22 cellular contexts compared by ENCODE assay signal in genomic region chr15:56927816-56928215, GRCh38. TPM values are rescaled to one million over a fixed set of nuclear protein-coding genes. Genes with fewer than 3 reads are reported as not detected.
DNase-seq lines count a peak whose midpoint lies in the region; ATAC-seq and TF ChIP-seq lines count a peak whose summit lies in the region.
"Had no signal": no experiment of that assay in that cellular context is flagged by ENCODE, and none has a peak within 500 bp of the region (broad histone marks: within the 10 kb centered on the region; RNA-seq: fewer than 3 reads in every experiment).

No MANE protein-coding gene starts in this region.

- H3K9me3 ChIP-seq in CD8-positive, alpha-beta T cell (ENCODE audit: low read length) = no peaks in the 10 kb centered on the region
- H3K9me3 ChIP-seq in HAP-1 = no peaks in the 10 kb centered on the region
- H3K9me3 ChIP-seq in endodermal cell (ENCODE audit: control insufficient read depth, low read length) = no peaks in the 10 kb centered on the region
- no peaks in the 10 kb centered on the region for H3K9me3 ChIP-seq in neuronal stem cell (replicated peaks in 1 of 2; ENCODE audit: control insufficient read depth in 2 of 2, insufficient read depth in 1 of 2, low read depth in 1 of 2, low read length in 2 of 2)
- H3K9me3 ChIP-seq: mucosa of descending colon, ovary, right atrium auricular region had no signal

- in situ Hi-C loops in HAP-1 (cut with MboI; ENCODE audit: low sequenced_read_pairs) = no loop called here

- CTCF ChIA-PET in CD8-positive, alpha-beta T cell (lab: Charles Lee) = interaction anchor here (1.6 kb wide), 1 partner anchor 10 kb away, joined by 4 read pairs; no protein-coding TSS in a partner anchor

- H2AFZ ChIP-seq in neuronal stem cell (ENCODE audit: low read length) = no peak overlapping the region

- peaks cover 79% of the 10 kb centered on the region for H3K4me1 Mint-ChIP-seq in CD8-positive, alpha-beta T cell (ENCODE audit: low read depth)
- peaks cover 37% of the 10 kb centered on the region for H3K4me1 Mint-ChIP-seq in endodermal cell

- H3K79me1 ChIP-seq in neuronal stem cell (ENCODE audit: low read depth, low read length) = peaks cover 3% of the 10 kb centered on the region

- H2AK5ac ChIP-seq in neuronal stem cell (ENCODE audit: low read depth, low read length) = no peak overlapping the region

- no peak overlapping the region for H3K4me3 ChIP-seq in CD8-positive, alpha-beta T cell (ENCODE audit: low read depth, low read length)
- H3K4me3 ChIP-seq in HAP-1 (no peak overlapping the region), endodermal cell (ENCODE audit: low read length) (peak overlapping the region; percentile 22), neuronal stem cell (ENCODE audit: low read length in 2 of 2) (no peak overlapping the region)
- H3K4me3 ChIP-seq: mucosa of descending colon, ovary, right atrium auricular region had no signal

- no peak for TF ChIP-seq CTCF in CD8-positive, alpha-beta T cell (IDR thresholded peaks at IDR 0.05)
- no peak for TF ChIP-seq CTCF in endodermal cell (conservative IDR thresholded peaks at IDR 0.05)

- H2BK12ac ChIP-seq in neuronal stem cell (ENCODE audit: low read length) = no peak overlapping the region

- no peaks in the 10 kb centered on the region for H3K9me3 Mint-ChIP-seq in CD8-positive, alpha-beta T cell
- no peaks in the 10 kb centered on the region for H3K9me3 Mint-ChIP-seq in endodermal cell
- H3K9me3 Mint-ChIP-seq: activated B cell treated with CpG ODN at 0.5 μM for 24 hours; activated CD4-positive, alpha-beta T cell treated with anti-CD3 and anti-CD28 coated beads, Interleukin-2, amount 10 ng/mL, durations not matched to agents 7 days and 5 days; activated naive CD8-positive, alpha-beta T cell treated with anti-CD3 and anti-CD28 coated beads for 36 hours; HFFc6; nephron had no signal

- no peaks in the 10 kb centered on the region for H3K27me3 Mint-ChIP-seq in CD8-positive, alpha-beta T cell (ENCODE audit: low read depth)
- H3K27me3 Mint-ChIP-seq in endodermal cell (ENCODE audit: insufficient read depth) = no peaks in the 10 kb centered on the region
- H3K27me3 Mint-ChIP-seq: activated B cell treated with CpG ODN at 0.5 μM for 24 hours; activated CD4-positive, alpha-beta T cell treated with anti-CD3 and anti-CD28 coated beads, Interleukin-2, amount 10 ng/mL, durations not matched to agents 7 days and 5 days; activated naive CD8-positive, alpha-beta T cell treated with anti-CD3 and anti-CD28 coated beads for 36 hours had no signal

- 100% methylated on average over 1 of the region's 1 CpG; no CpG with 5 or more reads in 1 of the 2 experiments for WGBS in endodermal cell (ENCODE audit: insufficient coverage in 1 of 2, insufficient read length in 1 of 2), 2 experiments
- no CpG with 5 or more reads among the region's 1 CpG for WGBS in neuronal stem cell (ENCODE audit: extremely low coverage in 2 of 2, insufficient read length in 2 of 2, insufficient replicate concordance in 1 of 2), 2 donors

- peak overlapping the region; percentile 12 for H3K27ac Mint-ChIP-seq in CD8-positive, alpha-beta T cell
- H3K27ac Mint-ChIP-seq in endodermal cell = peak overlapping the region; percentile 33
- H3K27ac Mint-ChIP-seq: activated B cell treated with CpG ODN at 0.5 μM for 24 hours; activated CD4-positive, alpha-beta T cell treated with anti-CD3 and anti-CD28 coated beads, Interleukin-2, amount 10 ng/mL, durations not matched to agents 7 days and 5 days; HFFc6; nephron had no signal

- no peak overlapping the region for H2BK120ac ChIP-seq in neuronal stem cell (ENCODE audit: low read depth, low read length)

- no peak overlapping the region for H3K14ac ChIP-seq in neuronal stem cell (ENCODE audit: low read length)

- H3K27ac ChIP-seq in CD8-positive, alpha-beta T cell (ENCODE audit: low read depth, low read length) = no peak overlapping the region
- H3K27ac ChIP-seq in endodermal cell (ENCODE audit: low read depth, low read length) (no peak overlapping the region), neuronal stem cell (replicated peaks; ENCODE audit: low read length) (no peak overlapping the region)
- H3K27ac ChIP-seq: ovary, right atrium auricular region had no signal

- H3K9ac ChIP-seq in endodermal cell (ENCODE audit: extremely low read depth, low read length, poor library complexity, severe bottlenecking) = peak overlapping the region; percentile 8
- H3K9ac ChIP-seq in neuronal stem cell (ENCODE audit: low read depth, low read length, poor library complexity) = no peak overlapping the region

- POLR2A ChIA-PET in CD8-positive, alpha-beta T cell (lab: Charles Lee) = no interaction called here

- no peak overlapping the region for H3K4me2 ChIP-seq in neuronal stem cell (ENCODE audit: insufficient read depth, low read length, poor library complexity, severe bottlenecking)

- no peak overlapping the region for H3K23ac ChIP-seq in neuronal stem cell (ENCODE audit: low read depth, low read length, poor library complexity)

- H3K36me3 Mint-ChIP-seq in CD8-positive, alpha-beta T cell = peaks cover 39% of the 10 kb centered on the region
- H3K36me3 Mint-ChIP-seq in endodermal cell (ENCODE audit: low read depth) = peaks cover 38% of the 10 kb centered on the region

- H3K4ac ChIP-seq in neuronal stem cell (ENCODE audit: low read length) = no peak overlapping the region

- H4K91ac ChIP-seq in neuronal stem cell (ENCODE audit: low read depth, low read length, poor library complexity) = no peak overlapping the region

- no peaks in the 10 kb centered on the region for H3K27me3 ChIP-seq in CD8-positive, alpha-beta T cell (ENCODE audit: insufficient read depth, low read length)
- H3K27me3 ChIP-seq in HAP-1 (ENCODE audit: low read depth) = no peaks in the 10 kb centered on the region
- no peaks in the 10 kb centered on the region for H3K27me3 ChIP-seq in endodermal cell (ENCODE audit: control insufficient read depth, insufficient read depth, low read length, poor library complexity, severe bottlenecking)
- H3K27me3 ChIP-seq in neuronal stem cell (ENCODE audit: control insufficient read depth in 3 of 3, insufficient read depth in 3 of 3, low read depth in 1 of 3, low read length in 3 of 3) = no peaks in the 10 kb centered on the region
- H3K27me3 ChIP-seq: ovary, right atrium auricular region had no signal

- no peak overlapping the region for H3K18ac ChIP-seq in neuronal stem cell (ENCODE audit: low read length)

- no peak overlapping the region for H3K4me3 Mint-ChIP-seq in CD8-positive, alpha-beta T cell
- H3K4me3 Mint-ChIP-seq in endodermal cell = no peak overlapping the region
- H3K4me3 Mint-ChIP-seq: activated B cell treated with CpG ODN at 0.5 μM for 24 hours; activated CD4-positive, alpha-beta T cell treated with anti-CD3 and anti-CD28 coated beads, Interleukin-2, amount 10 ng/mL, durations not matched to agents 7 days and 5 days; activated naive CD8-positive, alpha-beta T cell treated with anti-CD3 and anti-CD28 coated beads for 36 hours; HFFc6; nephron had no signal

- no peak for ATAC-seq in CD8-positive, alpha-beta T cell
- ATAC-seq in HG03280 (IDR thresholded peaks at IDR 0.05; ENCODE audit: unreplicated experiment) = no peak
- ATAC-seq: mucosa of descending colon; stimulated activated naive CD8-positive, alpha-beta T cell treated with anti-CD3 and anti-CD28 coated beads, Interleukin-15, Interleukin-2, amounts not matched to agents 100 U/mL and 50 U/mL, for 24 hours had no signal

- no peak overlapping the region for H2BK15ac ChIP-seq in neuronal stem cell (ENCODE audit: low read length)

- peaks cover 27% of the 10 kb centered on the region for H3K4me1 ChIP-seq in CD8-positive, alpha-beta T cell (ENCODE audit: insufficient read depth, low read length)
- peaks cover 83% of the 10 kb centered on the region for H3K4me1 ChIP-seq in HAP-1
- peaks cover 8% of the 10 kb centered on the region for H3K4me1 ChIP-seq in endodermal cell (ENCODE audit: control insufficient read depth, insufficient read depth, low read length)
- peaks cover 10 to 13% of the 10 kb centered on the region in 2 donors for H3K4me1 ChIP-seq in neuronal stem cell (ENCODE audit: control insufficient read depth in 2 of 2, insufficient read depth in 1 of 2, low read depth in 1 of 2, low read length in 2 of 2)

- no peak overlapping the region for H2BK5ac ChIP-seq in neuronal stem cell (ENCODE audit: low read length)

- DNase-seq in CD8-positive, alpha-beta T cell = no peak
- peak; percentile 23 to 83 for DNase-seq in HAP-1 (ENCODE audit: low spot score in 2 of 2)
- no peak for DNase-seq in endodermal cell
- DNase-seq in neuronal stem cell (ENCODE audit: low spot score) = peak; percentile 70
- DNase-seq in SHP77 (lab: John Stamatoyannopoulos, UW) = no peak
- DNase-seq in cerebellar cortex (ENCODE audit: low spot score) = no peak
- DNase-seq: activated B cell treated with CpG ODN at 0.5 μM for 24 hours; activated CD4-positive, alpha-beta T cell treated with anti-CD3 and anti-CD28 coated beads, Interleukin-2, amount 10 ng/mL, durations not matched to agents 7 days and 5 days; activated naive CD8-positive, alpha-beta T cell treated with anti-CD3 and anti-CD28 coated beads for 36 hours; aorta; cortex of kidney; HFFc6; mucosa of descending colon; NCI-H1092; NCI-H1694; NCI-H446 treated with DMSO at 0.1 percent for 48 hours; ovary; stimulated activated CD4-positive, alpha-beta T cell treated with anti-CD3 and anti-CD28 coated beads, Interleukin-2, amount 100 ng/mL, for 24 hours; stimulated activated naive CD8-positive, alpha-beta T cell treated with anti-CD3 and anti-CD28 coated beads, Interleukin-15, Interleukin-2, amounts not matched to agents 100 U/mL and 50 U/mL, for 24 hours had no signal

- H4K8ac ChIP-seq in neuronal stem cell (ENCODE audit: low read depth, low read length) = no peak overlapping the region

- H3K36me3 ChIP-seq in CD8-positive, alpha-beta T cell (ENCODE audit: insufficient read depth, low read length) = no peaks in the 10 kb centered on the region
- H3K36me3 ChIP-seq in HAP-1 (replicated peaks) (peaks cover 15% of the 10 kb centered on the region), endodermal cell (ENCODE audit: control insufficient read depth, insufficient read depth, low read length) (peaks cover 59% of the 10 kb centered on the region), neuronal stem cell (replicated peaks in 1 of 2; ENCODE audit: control insufficient read depth in 2 of 2, insufficient read depth in 2 of 2, low read length in 2 of 2) (peaks cover 0 to 99% of the 10 kb centered on the region in 2 donors)
- H3K36me3 ChIP-seq: ovary, right atrium auricular region had no signal

- intact Hi-C loops in CD8-positive, alpha-beta T cell (cut with DNase I, micrococcal nuclease) = loop anchor here in 1 of 2 experiments (2.0 kb wide), 1 partner anchor 15 kb away; no protein-coding TSS in a partner anchor

RNA-seq across cellular contexts. Expression of gene TCF12, which starts 9.4 kb away (rescaled TPM):
- total RNA-seq in CD8-positive, alpha-beta T cell = 10 to 100 TPM; 45.0 to 47.2 TPM
- 100 to 1,000 TPM; 103 to 121 TPM for total RNA-seq in endodermal cell
- polyA plus RNA-seq in endodermal cell (2013, experiment 1 of 2) = 385 TPM
- polyA plus RNA-seq in endodermal cell (2013, experiment 2 of 2) = 359 TPM
- 79.2 TPM for polyA plus RNA-seq in neuronal stem cell (2013, experiment 1 of 2)
- 81.9 TPM for polyA plus RNA-seq in neuronal stem cell (2013, experiment 2 of 2)

Comparison
In these comparisons a context has a peak if more than half of its experiments do, and no peak if none do; other contexts are left out.
1. DNase-seq: peak in HAP-1 (2 of 2) and neuronal stem cell (single experiment); none in CD8-positive, alpha-beta T cell (0 of 7), endodermal cell (single experiment), SHP77 (0 of 2) and cerebellar cortex (single experiment).